ENCODE assay signal across 8 cellular contexts in genomic region chr18:21194871-21195771, GRCh38. TPM values are rescaled to one million over a fixed set of nuclear protein-coding genes. Genes with fewer than 3 reads are reported as not detected.
A peak's percentile ranks its signal among the peaks of the same experiment; 100 is the strongest.
DNase-seq lines count a peak whose midpoint lies in the region; TF ChIP-seq lines count a peak whose summit lies in the region.

No MANE protein-coding gene starts in this region.

- peak; percentile 75 for TF ChIP-seq CTCF in LNCAP (IDR thresholded peaks at IDR 0.05)

- peak; percentile 49 for DNase-seq in NCI-H2107 treated with DMSO at 0.1 percent for 48 hours (lab: John Stamatoyannopoulos, UW; ENCODE audit: unreplicated experiment)
- DNase-seq in NCI-H2107 (lab: John Stamatoyannopoulos, UW) = no peak
- peak; percentile 54 for DNase-seq in SK-N-DZ (ENCODE audit: low spot score)
- DNase-seq in fibroblast of the conjunctiva (ENCODE audit: low read depth) = peak; percentile 42
- peak; percentile 52 for DNase-seq in retina
- DNase-seq in stimulated activated CD4-positive, alpha-beta T cell treated with anti-CD3 and anti-CD28 coated beads, Interleukin-2, amount 100 ng/mL, for 48 hours = no peak
- DNase-seq in activated CD4-positive, alpha-beta T cell treated with anti-CD3 and anti-CD28 coated beads for 4 hours = no peak

RNA-seq across cellular contexts. Expression of gene GREB1L, which starts 46.9 kb away (rescaled TPM):
- polyA plus RNA-seq in SK-N-DZ (2014; cell fraction: cytosol; rRNA removed) = 12.8 and 20.4 TPM in 2 replicates
- 20.3 and 39.6 TPM in 2 replicates for polyA plus RNA-seq in SK-N-DZ (2014; cell fraction: nucleus; rRNA removed)

Comparison
In these comparisons a context has a peak if more than half of its experiments do, and no peak if none do; other contexts are left out.
1. DNase-seq: peak in NCI-H2107 treated with DMSO at 0.1 percent for 48 hours (single experiment), SK-N-DZ (single experiment), fibroblast of the conjunctiva (single experiment) and retina (single experiment); none in NCI-H2107 (single experiment), stimulated activated CD4-positive, alpha-beta T cell treated with anti-CD3 and anti-CD28 coated beads, Interleukin-2, amount 100 ng/mL, for 48 hours (0 of 2) and activated CD4-positive, alpha-beta T cell treated with anti-CD3 and anti-CD28 coated beads for 4 hours (0 of 2).